Comparison of ENCODE assay signal across 8 cellular contexts in genomic region chr21:17611414-17612022, GRCh38. TPM values are rescaled to one million over a fixed set of nuclear protein-coding genes. Genes with fewer than 3 reads are reported as not detected.
DNase-seq lines count a peak whose midpoint lies in the region; ATAC-seq and TF ChIP-seq lines count a peak whose summit lies in the region.

No MANE protein-coding gene starts in this region.

- H3K27me3 ChIP-seq in OCI-LY1 (ENCODE audit: insufficient read depth, low read length) (no peaks in the 10 kb centered on the region), esophagus muscularis mucosa (no peaks in the 10 kb centered on the region), muscle layer of duodenum (ENCODE audit: low read depth, low read length) (no peaks in the 10 kb centered on the region)

- intact Hi-C loops in esophagus muscularis mucosa (cut with DNase I), result loop anchor here (10.0 kb wide), 1 partner anchor 213 kb away; no protein-coding TSS in a partner anchor

- H3K4me3 ChIP-seq in OCI-LY1 (ENCODE audit: low read depth, low read length, poor library complexity, severe bottlenecking) (peak overlapping the region; percentile 89), esophagus muscularis mucosa (peak overlapping the region; percentile 90 to 92 (median 92)), muscle layer of duodenum (ENCODE audit: low read depth in 1 of 2, low read length in 2 of 2) (peak overlapping the region; percentile 89 to 92)

- H3K36me3 ChIP-seq in OCI-LY1 (ENCODE audit: insufficient read depth, low read length), result peaks cover 34% of the 10 kb centered on the region; the same call in 1 of the 2 replicates
- H3K36me3 ChIP-seq in esophagus muscularis mucosa, result peaks cover 0 to 10% (median 3%) of the 10 kb centered on the region in 4 donors
- peaks cover 5 to 8% of the 10 kb centered on the region in 2 donors for H3K36me3 ChIP-seq in muscle layer of duodenum (ENCODE audit: control insufficient read depth in 1 of 2, insufficient read depth in 2 of 2, low read length in 2 of 2)

- H3K4me2 ChIP-seq in OCI-LY1 (ENCODE audit: low read length), result peak overlapping the region; percentile 90

- H3K9me3 ChIP-seq in OCI-LY1 (ENCODE audit: low read length), result no peaks in the 10 kb centered on the region
- no peaks in the 10 kb centered on the region for H3K9me3 ChIP-seq in esophagus muscularis mucosa
- H3K9me3 ChIP-seq in muscle layer of duodenum (ENCODE audit: control insufficient read depth in 1 of 2, low read length in 2 of 2), result no peaks in the 10 kb centered on the region

- no peaks in the 10 kb centered on the region for H3F3A ChIP-seq in OCI-LY1 (ENCODE audit: insufficient read depth, low read length)

- DNase-seq in COLO829 (ENCODE audit: low spot score) (peak; percentile 67), esophagus muscularis mucosa (ENCODE audit: extremely low spot score) (peak; percentile 95)
- DNase-seq in activated T-cell treated with anti-CD3 and anti-CD28 coated beads, Interleukin-2, amount 50 U/mL, for 1 hour, result peak; percentile 79
- peak; percentile 52 to 53 for DNase-seq in stimulated activated CD8-positive, alpha-beta memory T cell treated with anti-CD3 and anti-CD28 coated beads, Interleukin-7, amount 100 ng/mL, for 1 hour (ENCODE audit: low read depth in 2 of 2)

- no peak for TF ChIP-seq EP300 in esophagus muscularis mucosa (IDR thresholded peaks at IDR 0.05)

- H3K9me2 ChIP-seq in OCI-LY1 (ENCODE audit: low read depth, low read length), result no peaks in the 10 kb centered on the region

- H3K4me1 ChIP-seq in OCI-LY1 (ENCODE audit: insufficient read depth, low read length, severe bottlenecking) (peaks cover 18% of the 10 kb centered on the region), esophagus muscularis mucosa (peaks cover 7 to 24% (median 23%) of the 10 kb centered on the region in 4 donors), muscle layer of duodenum (ENCODE audit: control insufficient read depth in 1 of 2, insufficient read depth in 2 of 2, low read length in 2 of 2) (no peaks in the 10 kb centered on the region)

- peaks cover 57% of the 10 kb centered on the region for H3K79me2 ChIP-seq in OCI-LY1 (ENCODE audit: insufficient read depth, low read length)

- H4K20me1 ChIP-seq in OCI-LY1 (ENCODE audit: insufficient read depth, low read length), result no peaks in the 10 kb centered on the region

- ATAC-seq in GM19452 (IDR thresholded peaks at IDR 0.05; ENCODE audit: unreplicated experiment) (peak; percentile 59), HG03571 (IDR thresholded peaks at IDR 0.05; ENCODE audit: unreplicated experiment) (peak; percentile 52)

- TF ChIP-seq CTCF in OCI-LY1 (IDR thresholded peaks at IDR 0.05; ENCODE audit: low read length) (no peak), esophagus muscularis mucosa (IDR thresholded peaks at IDR 0.05) (peak in 1 of 3 experiments; percentile 14)

- no peak for TF ChIP-seq POLR2A in esophagus muscularis mucosa (IDR thresholded peaks at IDR 0.05; ENCODE audit: low read depth)

- H3K9ac ChIP-seq in OCI-LY1 (ENCODE audit: low read length), result peak overlapping the region; percentile 88

- WGBS in esophagus muscularis mucosa, result under 1% methylated on average over 26 of the region's 26 CpGs

- H3K27ac ChIP-seq in OCI-LY1 (ENCODE audit: low read depth, low read length, poor library complexity, severe bottlenecking) (peak overlapping the region; percentile 37), esophagus muscularis mucosa (replicated peaks in 1 of 4) (peak overlapping the region; percentile 91 to 94 (median 92)), muscle layer of duodenum (ENCODE audit: low read length) (peak overlapping the region; percentile 92)

- H2AFZ ChIP-seq in OCI-LY1 (ENCODE audit: low read length), result no peak overlapping the region

RNA-seq across cellular contexts. Expression of gene BTG3, which starts 1.2 kb away (rescaled TPM):
- 10 to 100 TPM; 17.2 to 44.2 (median 34.1) TPM for total RNA-seq in esophagus muscularis mucosa

Comparison
In these comparisons a context has a peak if more than half of its experiments do, and no peak if none do; other contexts are left out.
1. Peak in every context shown above with its lines: DNase-seq, ATAC-seq, H3K4me3 ChIP-seq and H3K27ac ChIP-seq.
2. H3K27ac ChIP-seq: peak in every context shown above with its lines; median percentile 92 in esophagus muscularis mucosa; 92 in muscle layer of duodenum; 37 in OCI-LY1.